Comparison of ENCODE assay signal across 1 cellular context in the genomic region with DNA sequence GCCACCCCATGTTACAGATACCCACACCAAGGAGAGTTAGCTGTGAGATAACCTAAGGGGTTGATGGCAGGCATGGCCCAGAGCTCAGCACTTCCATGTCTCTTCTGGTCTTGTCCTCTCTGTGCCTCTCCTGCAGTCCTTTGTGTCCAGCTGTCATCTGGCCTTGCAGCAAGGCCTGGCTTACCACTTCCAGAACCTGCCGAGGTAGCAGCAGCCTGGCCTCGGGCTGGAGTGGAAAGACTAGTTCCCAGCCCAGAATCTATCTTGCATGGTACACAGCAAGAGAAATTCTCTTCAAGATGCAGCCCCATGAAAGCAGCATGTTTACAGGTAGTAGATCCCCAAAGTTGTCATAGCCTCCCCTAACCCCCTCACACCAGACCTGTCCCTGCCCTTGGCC.
TF ChIP-seq lines count a peak whose summit lies in the region.

No MANE protein-coding gene starts in this region.

TF ChIP-seq in H1, 55 proteins besides CTCF, POLR2A, EP300 and RAD21 (continued from another document):
- TF ChIP-seq NANOG (IDR thresholded peaks at IDR 0.05; ENCODE audit: insufficient read depth, low read depth, low read length, poor library complexity, severe bottlenecking): no peak
- no peak for TF ChIP-seq ZNF274 (IDR thresholded peaks at IDR 0.05; ENCODE audit: borderline replicate concordance, extremely low read depth, low read length)
- no peak for TF ChIP-seq POLR2AphosphoS5 (IDR thresholded peaks at IDR 0.05; ENCODE audit: low read depth, low read length)
- TF ChIP-seq TAF1 (IDR thresholded peaks at IDR 0.05; ENCODE audit: low read depth, low read length): no peak
- no peak for TF ChIP-seq MAFK (IDR thresholded peaks at IDR 0.05; ENCODE audit: low read depth, low read length)
- no peak for TF ChIP-seq KDM1A (IDR thresholded peaks at IDR 0.05; ENCODE audit: borderline replicate concordance, low read length)
